Comparison of ENCODE assay signal across 28 cellular contexts in genomic region chr10:110691139-110691538, GRCh38. TPM values are rescaled to one million over a fixed set of nuclear protein-coding genes. Genes with fewer than 3 reads are reported as not detected.
DNase-seq lines count a peak whose midpoint lies in the region; ATAC-seq, FAIRE-seq and TF ChIP-seq lines count a peak whose summit lies in the region.
"Had no signal": no experiment of that assay in that cellular context is flagged by ENCODE, and none has a peak within 500 bp of the region (broad histone marks: within the 10 kb centered on the region; RNA-seq: fewer than 3 reads in every experiment).

No MANE protein-coding gene starts in this region.

- in situ Hi-C loops in GM12878 (cut with MboI), result no loop called here

- 89% methylated on average over 2 of the region's 2 CpGs for WGBS in right cardiac atrium
- WGBS in GM12878 (ENCODE audit: insufficient coverage, insufficient replicate concordance, low lambda C conversion rate, missing lambda C conversion rate), result 21% methylated on average over 2 of the region's 2 CpGs

- H3K4me2 ChIP-seq in GM12878 (ENCODE audit: control insufficient read depth, insufficient read depth), result no peak overlapping the region
- H3K4me2 ChIP-seq: BLaER1 had no signal

- peak overlapping the region; percentile 1 for H3K27ac ChIP-seq in right cardiac atrium (ENCODE audit: low read length)
- no peak overlapping the region for H3K27ac ChIP-seq in GM12878 (ENCODE audit: control insufficient read depth, insufficient read depth)
- no peak overlapping the region for H3K27ac ChIP-seq in colonic mucosa
- H3K27ac ChIP-seq: BLaER1 had no signal

- H3K36me3 ChIP-seq in GM12878 (ENCODE audit: control insufficient read depth in 2 of 2, insufficient read depth in 2 of 2, low read length in 1 of 2), result no peaks in the 10 kb centered on the region
- H3K36me3 ChIP-seq in colonic mucosa, result no peaks in the 10 kb centered on the region
- H3K36me3 ChIP-seq: BLaER1 had no signal

- SMC1A ChIA-PET in GM12878 (lab: Charles Lee; ENCODE audit: uncharacterized antibody, unreplicated experiment), result interaction anchor here (1.2 kb wide), 1 partner anchor 16 kb away, joined by 4 read pairs; no protein-coding TSS in a partner anchor

- FAIRE-seq in GM19239 (lab: Jason Lieb, UNC), result peak; percentile 26
- peak; percentile 79 for FAIRE-seq in GM12878 (lab: Jason Lieb, UNC)
- FAIRE-seq: A204.1, GM12892, GM18507 had no signal

- ATAC-seq in right cardiac atrium (no peak), Right ventricle myocardium inferior (no peak), GM12878 (no peak), GM19023 (IDR thresholded peaks at IDR 0.05; ENCODE audit: unreplicated experiment) (no peak), GM19455 (IDR thresholded peaks at IDR 0.05; ENCODE audit: unreplicated experiment) (no peak)

- H3K9ac ChIP-seq in GM12878 (ENCODE audit: control insufficient read depth, insufficient read depth, low read length) (no peak overlapping the region), colonic mucosa (ENCODE audit: low read depth in 2 of 2, low read length in 2 of 2) (no peak overlapping the region)
- H3K9ac ChIP-seq: BLaER1 had no signal

- TF ChIP-seq EP300 in GM12878 (IDR thresholded peaks at IDR 0.05; ENCODE audit: borderline replicate concordance in 1 of 2, control insufficient read depth in 1 of 2, low read depth in 2 of 2, low read length in 2 of 2), result no peak

- no peak for DNase-seq in right cardiac atrium
- no peak for DNase-seq in Right ventricle myocardium inferior (ENCODE audit: missing footprints)
- DNase-seq in GM19239 (ENCODE audit: insufficient read length, low spot score), result no peak
- DNase-seq in MV-4-11 (lab: John Stamatoyannopoulos, UW), result peak; percentile 5
- DNase-seq in GM12878 (ENCODE audit: low read depth, low spot score), result no peak
- DNase-seq in colonic mucosa, result no peak
- DNase-seq: 8988T; ACHN; BE2C; C1 segment of cervical spinal cord; CD4-positive, alpha-beta memory T cell; CD4-positive, CD25-positive, alpha-beta regulatory T cell; CD8-positive, alpha-beta memory T cell; COR-L47; DMS 273 treated with DMSO at 0.1 percent for 48 hours; DMS153; DMS53; DMS79; DND-41; EL; GDM1 had no signal

- RAD21 ChIA-PET in GM12878 (lab: Charles Lee; ENCODE audit: unreplicated experiment), result no interaction called here

- H3K27me3 ChIP-seq in right cardiac atrium (ENCODE audit: control insufficient read depth, insufficient read depth) (no peaks in the 10 kb centered on the region), GM12878 (replicated peaks in 1 of 2; ENCODE audit: control insufficient read depth in 2 of 2, insufficient read depth in 2 of 2, low read length in 1 of 2) (peaks cover 0 to 5% of the 10 kb centered on the region in 2 experiments; a peak in 1 of 4 replicates), colonic mucosa (no peaks in the 10 kb centered on the region)
- H3K27me3 ChIP-seq: BE2C, BLaER1 had no signal

- no peaks in the 10 kb centered on the region for H4K20me1 ChIP-seq in GM12878 (ENCODE audit: control insufficient read depth, insufficient read depth)
- H4K20me1 ChIP-seq: BLaER1 had no signal

- H3K4me1 ChIP-seq in right cardiac atrium (ENCODE audit: control insufficient read depth, insufficient read depth, low read length), result no peaks in the 10 kb centered on the region
- H3K4me1 ChIP-seq in GM12878 (ENCODE audit: control insufficient read depth, insufficient read depth, low read length), result no peaks in the 10 kb centered on the region
- no peaks in the 10 kb centered on the region for H3K4me1 ChIP-seq in colonic mucosa
- H3K4me1 ChIP-seq: BLaER1 had no signal

- no peak overlapping the region for H3K4me3 ChIP-seq in right cardiac atrium (ENCODE audit: low read length)
- H3K4me3 ChIP-seq in GM12878, result no peak overlapping the region
- no peak overlapping the region for H3K4me3 ChIP-seq in colonic mucosa
- H3K4me3 ChIP-seq: BLaER1 had no signal

- H3K79me2 ChIP-seq in GM12878 (ENCODE audit: control insufficient read depth, insufficient read depth, low read length), result no peaks in the 10 kb centered on the region

- no TSS peak for BruUV-seq in GM12878 (replicated peaks; lab: Mats Ljungman, UMichigan)

- TF ChIP-seq RAD21 in GM12878 (IDR thresholded peaks at IDR 0.05; ENCODE audit: insufficient read depth, low read depth, low read length), result no peak

- H2AFZ ChIP-seq in GM12878 (ENCODE audit: control insufficient read depth, low read depth, low read length), result no peak overlapping the region

- no peak for TF ChIP-seq CTCF in GM12878 (IDR thresholded peaks at IDR 0.05 in 2 of 3, conservative IDR thresholded peaks at IDR 0.05 in 1 of 3; ENCODE audit: control insufficient read depth in 2 of 3, extremely low read depth in 1 of 3, insufficient read depth in 1 of 3, low read depth in 3 of 3, low read length in 3 of 3)
- no peak for TF ChIP-seq CTCF in colonic mucosa (IDR thresholded peaks at IDR 0.05)

- TF ChIP-seq POLR2A in GM12878 (IDR thresholded peaks at IDR 0.05; ENCODE audit: low read depth, low read length), result no peak

- CTCF ChIA-PET in GM12878 (lab: Yijun Ruan, JAX), result no interaction called here

- intact Hi-C loops in right cardiac atrium (cut with DNase I) (no loop called here), Right ventricle myocardium inferior (cut with DNase I) (no loop called here), GM12878 (cut with micrococcal nuclease; ENCODE audit: unreplicated experiment) (no loop called here), colonic mucosa (cut with DNase I) (no loop called here)

- H3K9me3 ChIP-seq in right cardiac atrium (ENCODE audit: control insufficient read depth, low read length) (no peaks in the 10 kb centered on the region), GM12878 (replicated peaks; ENCODE audit: control insufficient read depth, insufficient read depth, low read length) (peaks cover 3% of the 10 kb centered on the region), colonic mucosa (no peaks in the 10 kb centered on the region)
- H3K9me3 ChIP-seq: BE2C had no signal

- POLR2A ChIA-PET in GM12878 (lab: Charles Lee), result interaction anchor here (0.5 kb wide), 1 partner anchor 698 kb away, joined by 7 read pairs; no protein-coding TSS in a partner anchor

TF ChIP-seq in GM12878, 131 proteins besides CTCF, POLR2A, EP300 and RAD21:
- TF ChIP-seq SPI1 (IDR thresholded peaks at IDR 0.05; ENCODE audit: borderline replicate concordance, insufficient read depth, low read depth, low read length) (peak; percentile 38; the same call in 1 of the 2 replicates), EGR1 (IDR thresholded peaks at IDR 0.05; ENCODE audit: borderline replicate concordance in 1 of 2, low read depth in 2 of 2, low read length in 2 of 2) (no peak), CBFB (IDR thresholded peaks at IDR 0.05; ENCODE audit: low read depth) (no peak)

RNA-seq across cellular contexts. Expression of gene RBM20, which starts 47.0 kb away (rescaled TPM):
- 10 to 100 TPM; 51.5 to 92.0 (median 74.2) TPM for total RNA-seq in right cardiac atrium
- polyA plus RNA-seq in right cardiac atrium, result 34.3 TPM
- total RNA-seq in Right ventricle myocardium inferior, result 103 TPM
- total RNA-seq in GM12878 (2013; cell fraction: nucleolus; rRNA removed), result 0.88 and 0.96 TPM in 2 replicates
- 0.05 and 0.17 TPM in 2 replicates for total RNA-seq in GM12878 (2014; rRNA removed)
- total RNA-seq in GM12878 (2014; rRNA removed; fragmentation: Illumina TruSeq; extraction: Trizol), result 0.13 and 0.28 TPM in 2 replicates
- 0.13 and 0.26 TPM in 2 replicates for total RNA-seq in GM12878 (2021)
- polyA plus RNA-seq in GM12878 (2011; ENCODE audit: low read depth), result 0.17 TPM
- polyA plus RNA-seq in GM12878 (2011; rRNA removed), result 0.09 and 0.16 TPM in 2 replicates
- 0.09 and 0.17 TPM in 2 replicates for polyA plus RNA-seq in GM12878 (2011; cell fraction: cytosol; rRNA removed)
- polyA plus RNA-seq in GM12878 (2011; cell fraction: nucleus; rRNA removed), result 0.63 and 1.0 TPM in 2 replicates
- polyA plus RNA-seq in GM12878 (2012), result 0.25 and 0.53 TPM in 2 replicates
- 0.22 and 0.24 TPM in 2 replicates for polyA plus RNA-seq in GM12878 (2014; fragmentation: Illumina TruSeq; extraction: Trizol)
- polyA plus RNA-seq in GM12878 (2014; fragmentation: Nextera tagmentation; extraction: Ambion mirVana), result under 1 TPM; 0.04 to 0.05 TPM
- 0.09 and 0.20 TPM in 2 replicates for polyA plus RNA-seq in GM12878 (2014; rRNA removed)
- under 1 TPM; 0.05 to 0.12 TPM for polyA plus RNA-seq in GM12878 (2016; fragmentation: Nextera tagmentation; extraction: Ambion mirVana)
- 0.05 and 0.07 TPM in 2 replicates for polyA minus RNA-seq in GM12878 (2011; rRNA and poly(A)+ RNA removed)
- not detected in 2 replicates for polyA minus RNA-seq in GM12878 (2011; cell fraction: cytosol; rRNA and poly(A)+ RNA removed)
- polyA minus RNA-seq in GM12878 (2011; cell fraction: nucleus; rRNA and poly(A)+ RNA removed), result 0.10 and 0.36 TPM in 2 replicates
- under 1 TPM; 0.49 to 0.80 TPM for total RNA-seq in colonic mucosa
- total RNA-seq: CD4-positive, alpha-beta memory T cell had no signal
- polyA plus RNA-seq: CD14-positive monocyte; CD8-positive, alpha-beta memory T cell had no signal

Comparison
In these comparisons a context has a peak if more than half of its experiments do, and no peak if none do; other contexts are left out.
1. RNA of gene RBM20, which starts 47.0 kb away (total RNA-seq): 103 TPM in Right ventricle myocardium inferior (single experiment) and 51.5 to 92.0 TPM in right cardiac atrium; 0.49 to 0.80 TPM in colonic mucosa and 0.05 to 0.96 TPM in GM12878; every median in the first group is over 10 times any median in the second.